Comparison of ENCODE assay signal across 26 cellular contexts in genomic region chr4:122623637-122624036, GRCh38. TPM values are rescaled to one million over a fixed set of nuclear protein-coding genes. Genes with fewer than 3 reads are reported as not detected.
"Had no signal": no experiment of that assay in that cellular context is flagged by ENCODE, and none has a peak within 500 bp of the region (broad histone marks: within the 10 kb centered on the region; RNA-seq: fewer than 3 reads in every experiment).

No MANE protein-coding gene starts in this region.

- H3K4me1 Mint-ChIP-seq: neural progenitor cell; stimulated activated naive B cell treated with anti-CD40 and anti-IgM and Interleukin-4, amounts not matched to agents 10 μg/mL and 1 μg/mL and 100 μg/mL, for 72 hours; stimulated activated naive CD8-positive, alpha-beta T cell treated with anti-CD3 and anti-CD28 coated beads, Interleukin-15, amount 100 ng/mL, for 72 hours had no signal

- H3K36me3 Mint-ChIP-seq: memory B cell; natural killer cell treated with Interleukin-12 subunit alpha and Interleukin-12 subunit beta and Interleukin-15 and Interleukin-18, amount 100 ng/mL, for 72 hours; neural progenitor cell; stimulated activated naive B cell treated with anti-CD40 and anti-IgM and Interleukin-4, amounts not matched to agents 10 μg/mL and 1 μg/mL and 100 μg/mL, for 72 hours had no signal

- H3K4me3 Mint-ChIP-seq: memory B cell; natural killer cell treated with Interleukin-12 subunit alpha and Interleukin-12 subunit beta and Interleukin-15 and Interleukin-18, amount 100 ng/mL, for 72 hours; neural progenitor cell; stimulated activated naive B cell treated with anti-CD40 and anti-IgM and Interleukin-4, amounts not matched to agents 10 μg/mL and 1 μg/mL and 100 μg/mL, for 72 hours; stimulated activated naive CD8-positive, alpha-beta T cell treated with anti-CD3 and anti-CD28 coated beads, Interleukin-15, amount 100 ng/mL, for 72 hours had no signal

- H3K9me3 Mint-ChIP-seq: memory B cell; natural killer cell treated with Interleukin-12 subunit alpha and Interleukin-12 subunit beta and Interleukin-15 and Interleukin-18, amount 100 ng/mL, for 72 hours; neural progenitor cell; stimulated activated naive B cell treated with anti-CD40 and anti-IgM and Interleukin-4, amounts not matched to agents 10 μg/mL and 1 μg/mL and 100 μg/mL, for 72 hours; stimulated activated naive CD8-positive, alpha-beta T cell treated with anti-CD3 and anti-CD28 coated beads, Interleukin-15, amount 100 ng/mL, for 72 hours had no signal

- DNase-seq: effector CD8-positive, alpha-beta T cell; foreskin melanocyte; head of caudate nucleus; kidney; left cardiac atrium; left ventricle myocardium inferior; lower lobe of right lung; midbrain; nucleus accumbens; ovary; sigmoid colon; stimulated activated CD4-positive, alpha-beta T cell treated with anti-CD3 and anti-CD28 coated beads, Interleukin-2, amount 100 ng/mL, for 24 hours; stimulated activated CD4-positive, alpha-beta T cell treated with anti-CD3 and anti-CD28 coated beads, Interleukin-4, amount 100 ng/mL, for 4 hours; stimulated activated naive B cell treated with anti-CD40 and anti-IgM and Interleukin-4, amounts not matched to agents 10 μg/mL and 1 μg/mL and 100 μg/mL, for 72 hours; stimulated activated naive CD8-positive, alpha-beta T cell treated with anti-CD3 and anti-CD28 coated beads, Interleukin-15, amount 100 ng/mL, for 72 hours; testis; upper lobe of right lung had no signal

- H3K27ac Mint-ChIP-seq: memory B cell; natural killer cell treated with Interleukin-12 subunit alpha and Interleukin-12 subunit beta and Interleukin-15 and Interleukin-18, amount 100 ng/mL, for 72 hours; neural progenitor cell; stimulated activated naive B cell treated with anti-CD40 and anti-IgM and Interleukin-4, amounts not matched to agents 10 μg/mL and 1 μg/mL and 100 μg/mL, for 72 hours; stimulated activated naive CD8-positive, alpha-beta T cell treated with anti-CD3 and anti-CD28 coated beads, Interleukin-15, amount 100 ng/mL, for 72 hours had no signal

- ATAC-seq: left cardiac atrium; lower lobe of right lung; natural killer cell treated with Interleukin-12 subunit alpha and Interleukin-12 subunit beta and Interleukin-15 and Interleukin-18, amount 100 ng/mL, for 72 hours; stimulated activated naive B cell treated with anti-CD40 and anti-IgM and Interleukin-4, amounts not matched to agents 10 μg/mL and 1 μg/mL and 100 μg/mL, for 72 hours; stimulated activated naive CD8-positive, alpha-beta T cell treated with anti-CD3 and anti-CD28 coated beads, Interleukin-15, amount 100 ng/mL, for 72 hours; upper lobe of right lung had no signal

- H3K27me3 Mint-ChIP-seq: memory B cell had no signal

RNA-seq across cellular contexts. Expression of gene IL21, which starts 2.8 kb away (rescaled TPM):
- total RNA-seq: hepatocyte, kidney, left cardiac atrium, left ventricle myocardium inferior, lower lobe of right lung, posterior vena cava, right atrium auricular region, sigmoid colon, subcutaneous adipose tissue, testis, tibial nerve, upper lobe of right lung, vagina had no signal
